In genomic region chrX:120560842-120561633, GRCh38 we compare ENCODE assay signal across 1 cellular context.
TF ChIP-seq lines count a peak whose summit lies in the region.

CUL4B (minus strand) TSS chrX:120560962; CDS start chrX:120560638, 324 bp downstream.

TF ChIP-seq in A549, 52 proteins besides CTCF, POLR2A, EP300 and RAD21 (continued from another document):
- TF ChIP-seq, protein P1, sequence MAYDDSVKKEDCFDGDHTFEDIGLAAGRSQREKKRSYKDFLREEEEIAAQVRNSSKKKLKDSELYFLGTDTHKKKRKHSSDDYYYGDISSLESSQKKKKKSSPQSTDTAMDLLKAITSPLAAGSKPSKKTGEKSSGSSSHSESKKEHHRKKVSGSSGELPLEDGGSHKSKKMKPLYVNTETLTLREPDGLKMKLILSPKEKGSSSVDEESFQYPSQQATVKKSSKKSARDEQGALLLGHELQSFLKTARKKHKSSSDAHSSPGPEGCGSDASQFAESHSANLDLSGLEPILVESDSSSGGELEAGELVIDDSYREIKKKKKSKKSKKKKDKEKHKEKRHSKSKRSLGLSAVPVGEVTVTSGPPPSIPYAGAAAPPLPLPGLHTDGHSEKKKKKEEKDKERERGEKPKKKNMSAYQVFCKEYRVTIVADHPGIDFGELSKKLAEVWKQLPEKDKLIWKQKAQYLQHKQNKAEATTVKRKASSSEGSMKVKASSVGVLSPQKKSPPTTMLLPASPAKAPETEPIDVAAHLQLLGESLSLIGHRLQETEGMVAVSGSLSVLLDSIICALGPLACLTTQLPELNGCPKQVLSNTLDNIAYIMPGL (CRISPR knock-in tag; IDR thresholded peaks at IDR 0.05; ENCODE audit: borderline replicate concordance): no peak
- TF ChIP-seq PHF8 (IDR thresholded peaks at IDR 0.05; ENCODE audit: borderline replicate concordance, low read depth): peak; percentile 65; the same call in 1 of the 2 replicates
- TF ChIP-seq ZNF302 (CRISPR knock-in tag; IDR thresholded peaks at IDR 0.05): no peak
- no peak for TF ChIP-seq SREBF2 (IDR thresholded peaks at IDR 0.05)
- TF ChIP-seq FOXS1 (CRISPR knock-in tag; IDR thresholded peaks at IDR 0.05): no peak
- no peak for TF ChIP-seq KDM1A (IDR thresholded peaks at IDR 0.05; ENCODE audit: low read depth)
- no peak for TF ChIP-seq ZFP36 (IDR thresholded peaks at IDR 0.05; ENCODE audit: borderline replicate concordance, partially characterized antibody)
- no peak for TF ChIP-seq KDM5A (IDR thresholded peaks at IDR 0.05)
- TF ChIP-seq JUN (IDR thresholded peaks at IDR 0.05): peak; percentile 50 to 79; a peak in 3 of 5 replicates
- TF ChIP-seq MAZ (IDR thresholded peaks at IDR 0.05; ENCODE audit: borderline replicate concordance, low read depth, low read length): peak; percentile 33; the same call in 1 of the 2 replicates
- no peak for TF ChIP-seq RCOR1 (IDR thresholded peaks at IDR 0.05; ENCODE audit: low read depth, low read length)
- no peak for TF ChIP-seq HOXB13 (CRISPR knock-in tag; IDR thresholded peaks at IDR 0.05; ENCODE audit: low read depth)
- TF ChIP-seq RFX5 (IDR thresholded peaks at IDR 0.05): no peak
- no peak for TF ChIP-seq CHD4 (IDR thresholded peaks at IDR 0.05; ENCODE audit: borderline replicate concordance)
- no peak for TF ChIP-seq POLR2AphosphoS2 (conservative IDR thresholded peaks at IDR 0.05; ENCODE audit: low read length)
- peak; percentile 77 for TF ChIP-seq MAX (IDR thresholded peaks at IDR 0.05)
- TF ChIP-seq ESRRA (IDR thresholded peaks at IDR 0.05; ENCODE audit: borderline replicate concordance, low read length): no peak
- no peak for TF ChIP-seq CBX8 (IDR thresholded peaks at IDR 0.05)
- no peak for TF ChIP-seq ELK1 (IDR thresholded peaks at IDR 0.05; ENCODE audit: low read depth, low read length)
- no peak for TF ChIP-seq RNF2 (IDR thresholded peaks at IDR 0.05; ENCODE audit: borderline replicate concordance, low read depth)
- TF ChIP-seq, protein P2, sequence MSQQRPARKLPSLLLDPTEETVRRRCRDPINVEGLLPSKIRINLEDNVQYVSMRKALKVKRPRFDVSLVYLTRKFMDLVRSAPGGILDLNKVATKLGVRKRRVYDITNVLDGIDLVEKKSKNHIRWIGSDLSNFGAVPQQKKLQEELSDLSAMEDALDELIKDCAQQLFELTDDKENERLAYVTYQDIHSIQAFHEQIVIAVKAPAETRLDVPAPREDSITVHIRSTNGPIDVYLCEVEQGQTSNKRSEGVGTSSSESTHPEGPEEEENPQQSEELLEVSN (IDR thresholded peaks at IDR 0.05; ENCODE audit: borderline replicate concordance, low read depth): peak; percentile 37; the same call in 1 of the 2 replicates
- no peak for TF ChIP-seq HEYL (CRISPR knock-in tag; IDR thresholded peaks at IDR 0.05)
- peak; percentile 52 for TF ChIP-seq CHD2 (IDR thresholded peaks at IDR 0.05; ENCODE audit: low read length, partially characterized antibody)
- no peak for TF ChIP-seq TP53 (CRISPR knock-in tag; IDR thresholded peaks at IDR 0.05)
- TF ChIP-seq NPAS2 (CRISPR knock-in tag; IDR thresholded peaks at IDR 0.05; ENCODE audit: borderline replicate concordance): no peak
- no peak for TF ChIP-seq MYC (IDR thresholded peaks at IDR 0.05; ENCODE audit: borderline replicate concordance, low read length)
- no peak for TF ChIP-seq FOSL2 (IDR thresholded peaks at IDR 0.05)
- no peak for TF ChIP-seq FOSL2 (CRISPR knock-in tag; IDR thresholded peaks at IDR 0.05)
- TF ChIP-seq, protein P3, sequence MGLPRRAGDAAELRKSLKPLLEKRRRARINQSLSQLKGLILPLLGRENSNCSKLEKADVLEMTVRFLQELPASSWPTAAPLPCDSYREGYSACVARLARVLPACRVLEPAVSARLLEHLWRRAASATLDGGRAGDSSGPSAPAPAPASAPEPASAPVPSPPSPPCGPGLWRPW (IDR thresholded peaks at IDR 0.05): no peak
- TF ChIP-seq CBX2 (IDR thresholded peaks at IDR 0.05; ENCODE audit: borderline replicate concordance, low read depth): no peak
- no peak for TF ChIP-seq GATA3 (IDR thresholded peaks at IDR 0.05; ENCODE audit: borderline replicate concordance)
- no peak for TF ChIP-seq BCL3 (IDR thresholded peaks at IDR 0.05)
- no peak for TF ChIP-seq NFE2L2 (conservative IDR thresholded peaks at IDR 0.05; ENCODE audit: low read length)
- no peak for TF ChIP-seq ZSCAN20 (CRISPR knock-in tag; IDR thresholded peaks at IDR 0.05)
- no peak for TF ChIP-seq HOXB5 (CRISPR knock-in tag; IDR thresholded peaks at IDR 0.05)
- TF ChIP-seq CEBPB (IDR thresholded peaks at IDR 0.05): no peak
- no peak for TF ChIP-seq RARB (CRISPR knock-in tag; IDR thresholded peaks at IDR 0.05)
